In genomic region chr6:156777577-156777865, GRCh38 we compare ENCODE assay signal across 8 cellular contexts. TPM values are rescaled to one million over a fixed set of nuclear protein-coding genes. Genes with fewer than 3 reads are reported as not detected.
A peak's percentile ranks its signal among the peaks of the same experiment; 100 is the strongest.
DNase-seq lines count a peak whose midpoint lies in the region; ATAC-seq and TF ChIP-seq lines count a peak whose summit lies in the region.

No MANE protein-coding gene starts in this region.

- H3K4me1 Mint-ChIP-seq in progenitor cell of endocrine pancreas (ENCODE audit: low read depth) = peaks cover 56% of the 10 kb centered on the region

- H3K9me3 ChIP-seq in MG63 = no peaks in the 10 kb centered on the region

- peak overlapping the region; percentile 63 for H3K4me3 ChIP-seq in GM12864 (ENCODE audit: low read depth, low read length)
- H3K4me3 ChIP-seq in MG63 = peak overlapping the region; percentile 68
- H3K4me3 ChIP-seq in epithelial cell of esophagus (ENCODE audit: low read length) = peak overlapping the region; percentile 61

- peak overlapping the region; percentile 92 for H3K4me3 Mint-ChIP-seq in progenitor cell of endocrine pancreas (ENCODE audit: low read depth)

- H3K27me3 ChIP-seq in MG63 = no peaks in the 10 kb centered on the region

- intact Hi-C loops in posterior cingulate gyrus (cut with DNase I) = loop anchor here (1.0 to 10.0 kb wide), 2 partner anchors 90 to 223 kb away; no protein-coding TSS in a partner anchor

- H3K27ac Mint-ChIP-seq in progenitor cell of endocrine pancreas = no peak overlapping the region

- H3K9me3 Mint-ChIP-seq in progenitor cell of endocrine pancreas (ENCODE audit: low read depth) = no peaks in the 10 kb centered on the region

- no peak for TF ChIP-seq CTCF in GM12864 (IDR thresholded peaks at IDR 0.05; ENCODE audit: low read depth, low read length, missing control alignments)
- no peak for TF ChIP-seq CTCF in epithelial cell of esophagus (IDR thresholded peaks at IDR 0.05; ENCODE audit: insufficient read depth, low read depth, low read length, missing control alignments)
- TF ChIP-seq CTCF in progenitor cell of endocrine pancreas (IDR thresholded peaks at IDR 0.05; ENCODE audit: unreplicated experiment) = no peak

- DNase-seq in GM12864 (ENCODE audit: low read depth) (no peak), MG63 (no peak), epithelial cell of esophagus (ENCODE audit: low read depth) (no peak), progenitor cell of endocrine pancreas (ENCODE audit: low spot score, unreplicated experiment) (no peak), NCI-H1436 (lab: John Stamatoyannopoulos, UW) (no peak), posterior cingulate gyrus (no peak), NCI-H1930 (lab: John Stamatoyannopoulos, UW) (no peak)

- no peaks in the 10 kb centered on the region for H3K36me3 Mint-ChIP-seq in progenitor cell of endocrine pancreas (ENCODE audit: insufficient read depth)

- no peak for ATAC-seq in HG03039 (IDR thresholded peaks at IDR 0.05; ENCODE audit: unreplicated experiment)

- no peaks in the 10 kb centered on the region for H3K27me3 Mint-ChIP-seq in progenitor cell of endocrine pancreas

- no peaks in the 10 kb centered on the region for H3K36me3 ChIP-seq in MG63

RNA-seq across cellular contexts. Expression of gene ARID1B, which starts 0.3 kb away (rescaled TPM):
- 9.2 and 9.9 TPM in 2 replicates for total RNA-seq in MG63 (2014; rRNA removed; shearing (Covaris generic); ENCODE audit: low replicate concordance)
- 152 and 153 TPM in 2 replicates for total RNA-seq in progenitor cell of endocrine pancreas

Comparison
In these comparisons a context has a peak if more than half of its experiments do, and no peak if none do; other contexts are left out.
1. RNA of gene ARID1B, which starts 0.3 kb away (total RNA-seq): 152 to 153 TPM in progenitor cell of endocrine pancreas; 9.2 to 9.9 TPM in MG63; every median in the first group is over 10 times any median in the second.
2. Peak in every context shown above with its lines, with median percentiles within 50 percentile points of each other: H3K4me3 ChIP-seq.